Comparison of ENCODE assay signal across 23 cellular contexts in the genomic region with DNA sequence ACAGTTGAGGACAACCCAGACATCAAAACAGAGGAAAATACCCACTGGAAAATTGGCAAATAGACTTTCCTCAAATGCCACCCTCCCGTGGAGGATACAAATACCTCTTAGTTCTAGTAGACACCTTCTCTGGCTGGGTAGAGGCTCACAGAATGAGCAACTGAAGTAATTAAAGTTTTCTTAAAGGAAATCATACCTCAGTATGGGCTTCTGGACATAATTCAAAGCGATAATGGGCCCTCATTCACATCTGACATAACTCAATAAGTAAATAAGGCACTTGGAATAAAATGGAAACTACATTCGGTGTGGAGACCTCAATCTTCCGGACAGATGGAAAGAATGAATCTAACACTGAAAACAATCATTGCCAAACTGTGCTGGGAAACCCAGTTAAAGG.
"Had no signal": no experiment of that assay in that cellular context is flagged by ENCODE, and none has a peak within 500 bp of the region (broad histone marks: within the 10 kb centered on the region; RNA-seq: fewer than 3 reads in every experiment).

No MANE protein-coding gene starts in this region.

- H3K4me3 ChIP-seq: pancreas, testis, vagina had no signal

- ATAC-seq: activated T-cell treated with anti-CD3 and anti-CD28 coated beads, Interleukin-2, amount 50 U/mL, for 4 hours; esophagus mucosa; natural killer cell treated with Interleukin-12 subunit alpha and Interleukin-12 subunit beta and Interleukin-15 and Interleukin-18, amount 100 ng/mL, for 72 hours; pancreas; sciatic nerve; stimulated activated naive B cell treated with anti-CD40 and anti-IgM and Interleukin-4, amounts not matched to agents 10 μg/mL and 1 μg/mL and 100 μg/mL, for 72 hours had no signal

- DNase-seq: activated B cell treated with CpG ODN at 0.5 μM for 24 hours; activated CD4-positive, alpha-beta T cell treated with anti-CD3 and anti-CD28 coated beads for 4 hours; activated CD4-positive, alpha-beta T cell treated with anti-CD3 and anti-CD28 coated beads, Interleukin-2, amount 50 U/mL, for 48 hours; activated CD8-positive, alpha-beta memory T cell treated with anti-CD3 and anti-CD28 coated beads, Interleukin-2, amount 50 U/mL, for 48 hours; activated naive CD4-positive, alpha-beta T cell treated with Interleukin-2 at 50 U/mL for 16 hours; activated naive CD8-positive, alpha-beta T cell treated with anti-CD3 and anti-CD28 coated beads for 36 hours; activated T-cell treated with anti-CD3 and anti-CD28 coated beads, Interleukin-2, amount 50 U/mL, for 4 hours; effector memory CD4-positive, alpha-beta T cell; foreskin melanocyte; glutamatergic neuron; hypothalamus; midbrain; pancreas; stimulated activated CD4-positive, alpha-beta T cell treated with anti-CD3 and anti-CD28 coated beads, Interleukin-2, amount 100 ng/mL, for 48 hours; stimulated activated CD8-positive, alpha-beta memory T cell treated with anti-CD3 and anti-CD28 coated beads, Interleukin-4, amount 100 ng/mL, for 48 hours; stimulated activated naive B cell treated with anti-CD40 and anti-IgM and Interleukin-4, amounts not matched to agents 10 μg/mL and 1 μg/mL and 100 μg/mL, for 72 hours; T1000; testis had no signal

- H3K27me3 ChIP-seq: neutrophil, pancreas, testis, vagina had no signal

- H3K9me3 ChIP-seq: neutrophil, pancreas, testis, vagina had no signal

- H3K36me3 ChIP-seq: neutrophil, pancreas, vagina had no signal

- H3K4me1 ChIP-seq: pancreas, testis, vagina had no signal

- H3K27ac ChIP-seq: neutrophil, pancreas, testis, vagina had no signal
